ENCODE assay signal across 19 cellular contexts in the genomic region with DNA sequence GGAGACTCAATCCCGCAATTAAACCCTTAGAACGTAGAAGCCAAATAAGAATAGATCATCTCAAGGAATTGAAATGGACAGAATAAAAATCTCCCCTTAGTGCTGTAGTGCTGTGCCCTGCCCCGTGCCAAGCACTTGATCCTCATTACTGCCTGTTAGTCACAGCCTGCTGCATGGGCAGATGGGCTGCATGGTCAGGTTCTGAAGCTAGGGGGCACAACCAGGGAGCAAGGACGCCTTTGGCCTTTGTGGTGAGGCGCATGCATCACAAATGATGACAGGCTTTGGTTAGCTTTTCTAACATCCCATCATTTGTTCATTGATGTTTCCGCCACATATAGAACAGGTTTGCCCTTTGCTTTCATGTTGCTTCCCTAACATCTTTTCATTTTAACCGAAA.
"Had no signal": no experiment of that assay in that cellular context is flagged by ENCODE, and none has a peak within 500 bp of the region (broad histone marks: within the 10 kb centered on the region; RNA-seq: fewer than 3 reads in every experiment).

No MANE protein-coding gene starts in this region.

- H3K36me3 Mint-ChIP-seq: activated CD4-positive, alpha-beta memory T cell treated with anti-CD3 and anti-CD28 coated beads for 36 hours; activated CD8-positive, alpha-beta memory T cell treated with anti-CD3 and anti-CD28 coated beads, Interleukin-2, amount 10 ng/mL, durations not matched to agents 7 days and 5 days; memory B cell; naive thymus-derived CD8-positive, alpha-beta T cell; stimulated activated memory B cell treated with anti-CD40 and anti-IgM and Interleukin-4, amounts not matched to agents 10 μg/mL and 1 μg/mL and 100 μg/mL, for 72 hours had no signal

- H3K4me1 Mint-ChIP-seq: activated CD8-positive, alpha-beta memory T cell treated with anti-CD3 and anti-CD28 coated beads, Interleukin-2, amount 10 ng/mL, durations not matched to agents 7 days and 5 days; activated naive CD8-positive, alpha-beta T cell treated with anti-CD3 and anti-CD28 coated beads, Interleukin-2, amount 10 ng/mL, durations not matched to agents 7 days and 5 days; activated T-helper 17 cell treated with anti-CD3 and anti-CD28 coated beads, Interleukin-2, amount 50 U/mL, for 72 hours; memory B cell; naive thymus-derived CD8-positive, alpha-beta T cell; stimulated activated memory B cell treated with anti-CD40 and anti-IgM and Interleukin-4, amounts not matched to agents 10 μg/mL and 1 μg/mL and 100 μg/mL, for 72 hours had no signal

- H3K9me3 ChIP-seq: gastroesophageal sphincter, neutrophil, pancreas had no signal

- H3K4me3 ChIP-seq: dorsolateral prefrontal cortex, gastroesophageal sphincter, heart right ventricle, pancreas, spleen had no signal

- H3K4me1 ChIP-seq: spleen had no signal

- DNase-seq: activated CD4-positive, alpha-beta memory T cell treated with anti-CD3 and anti-CD28 coated beads for 36 hours; activated CD8-positive, alpha-beta memory T cell treated with anti-CD3 and anti-CD28 coated beads, Interleukin-2, amount 10 ng/mL, durations not matched to agents 7 days and 5 days; activated naive CD4-positive, alpha-beta T cell treated with Interleukin-2 at 50 U/mL for 16 hours; activated naive CD8-positive, alpha-beta T cell treated with anti-CD3 and anti-CD28 coated beads, Interleukin-2, amount 10 ng/mL, durations not matched to agents 7 days and 5 days; activated T-cell treated with anti-CD3 and anti-CD28 coated beads, Interleukin-2, amount 50 U/mL, for 1 hour; amygdala; central memory CD4-positive, alpha-beta T cell; dorsolateral prefrontal cortex; heart right ventricle; naive thymus-derived CD8-positive, alpha-beta T cell; pancreas; spleen; stimulated activated CD4-positive, alpha-beta T cell treated with anti-CD3 and anti-CD28 coated beads, Interleukin-4, amount 100 ng/mL, for 4 hours; T-helper 1 cell had no signal

- H3K4me3 Mint-ChIP-seq: activated CD4-positive, alpha-beta memory T cell treated with anti-CD3 and anti-CD28 coated beads for 36 hours; activated CD8-positive, alpha-beta memory T cell treated with anti-CD3 and anti-CD28 coated beads, Interleukin-2, amount 10 ng/mL, durations not matched to agents 7 days and 5 days; activated naive CD8-positive, alpha-beta T cell treated with anti-CD3 and anti-CD28 coated beads, Interleukin-2, amount 10 ng/mL, durations not matched to agents 7 days and 5 days; activated T-helper 17 cell treated with anti-CD3 and anti-CD28 coated beads, Interleukin-2, amount 50 U/mL, for 72 hours; memory B cell; naive thymus-derived CD8-positive, alpha-beta T cell; stimulated activated memory B cell treated with anti-CD40 and anti-IgM and Interleukin-4, amounts not matched to agents 10 μg/mL and 1 μg/mL and 100 μg/mL, for 72 hours had no signal

- H3K9me3 Mint-ChIP-seq: activated naive CD8-positive, alpha-beta T cell treated with anti-CD3 and anti-CD28 coated beads, Interleukin-2, amount 10 ng/mL, durations not matched to agents 7 days and 5 days had no signal

- H3K27ac Mint-ChIP-seq: activated CD4-positive, alpha-beta memory T cell treated with anti-CD3 and anti-CD28 coated beads for 36 hours; activated CD8-positive, alpha-beta memory T cell treated with anti-CD3 and anti-CD28 coated beads, Interleukin-2, amount 10 ng/mL, durations not matched to agents 7 days and 5 days; activated naive CD8-positive, alpha-beta T cell treated with anti-CD3 and anti-CD28 coated beads, Interleukin-2, amount 10 ng/mL, durations not matched to agents 7 days and 5 days; activated T-helper 17 cell treated with anti-CD3 and anti-CD28 coated beads, Interleukin-2, amount 50 U/mL, for 72 hours; memory B cell; stimulated activated memory B cell treated with anti-CD40 and anti-IgM and Interleukin-4, amounts not matched to agents 10 μg/mL and 1 μg/mL and 100 μg/mL, for 72 hours had no signal

- H3K27me3 Mint-ChIP-seq: activated CD4-positive, alpha-beta memory T cell treated with anti-CD3 and anti-CD28 coated beads for 36 hours; activated CD8-positive, alpha-beta memory T cell treated with anti-CD3 and anti-CD28 coated beads, Interleukin-2, amount 10 ng/mL, durations not matched to agents 7 days and 5 days; activated naive CD8-positive, alpha-beta T cell treated with anti-CD3 and anti-CD28 coated beads, Interleukin-2, amount 10 ng/mL, durations not matched to agents 7 days and 5 days; activated T-helper 17 cell treated with anti-CD3 and anti-CD28 coated beads, Interleukin-2, amount 50 U/mL, for 72 hours; memory B cell; stimulated activated memory B cell treated with anti-CD40 and anti-IgM and Interleukin-4, amounts not matched to agents 10 μg/mL and 1 μg/mL and 100 μg/mL, for 72 hours had no signal

- H3K27me3 ChIP-seq: dorsolateral prefrontal cortex, gastroesophageal sphincter, heart right ventricle, neutrophil, pancreas, spleen had no signal

- H3K27ac ChIP-seq: dorsolateral prefrontal cortex, gastroesophageal sphincter, heart right ventricle, neutrophil, pancreas, spleen had no signal

- H3K36me3 ChIP-seq: heart right ventricle, neutrophil, pancreas, spleen had no signal
